Comparison of ENCODE assay signal across 1 cellular context in genomic region chr11:64804346-64805210, GRCh38.
TF ChIP-seq lines count a peak whose summit lies in the region.

No MANE protein-coding gene starts in this region.

TF ChIP-seq in GM12878, 131 proteins besides CTCF, POLR2A, EP300 and RAD21:
- no peak for TF ChIP-seq MYC (IDR thresholded peaks at IDR 0.05; ENCODE audit: insufficient read depth, insufficient read length, insufficient replicate concordance, low read length, severe bottlenecking)
- no peak for TF ChIP-seq WRNIP1 (IDR thresholded peaks at IDR 0.05; ENCODE audit: borderline replicate concordance, low read depth, low read length)
- TF ChIP-seq ZNF592 (IDR thresholded peaks at IDR 0.05): no peak
- TF ChIP-seq TBL1XR1 (IDR thresholded peaks at IDR 0.05; ENCODE audit: low read depth, low read length): no peak
- TF ChIP-seq HDAC6 (IDR thresholded peaks at IDR 0.05; ENCODE audit: unreplicated experiment): no peak
- no peak for TF ChIP-seq BACH1 (IDR thresholded peaks at IDR 0.05; ENCODE audit: borderline replicate concordance)
- TF ChIP-seq USF2 (IDR thresholded peaks at IDR 0.05; ENCODE audit: borderline replicate concordance, low read depth, low read length): no peak
- TF ChIP-seq RAD51 (IDR thresholded peaks at IDR 0.05): no peak
- no peak for TF ChIP-seq MYB (IDR thresholded peaks at IDR 0.05; ENCODE audit: borderline replicate concordance, low read depth, low read length)
- no peak for TF ChIP-seq PAX5 (IDR thresholded peaks at IDR 0.05; ENCODE audit: borderline replicate concordance, low read depth, low read length)
- TF ChIP-seq SKIL (IDR thresholded peaks at IDR 0.05; ENCODE audit: low read depth, poor library complexity, severe bottlenecking): no peak
- no peak for TF ChIP-seq SMC3 (IDR thresholded peaks at IDR 0.05; ENCODE audit: borderline replicate concordance, low read length)
- no peak for TF ChIP-seq RB1 (IDR thresholded peaks at IDR 0.05; ENCODE audit: borderline replicate concordance)
- TF ChIP-seq PML (IDR thresholded peaks at IDR 0.05; ENCODE audit: low read length): no peak
- no peak for TF ChIP-seq PKNOX1 (IDR thresholded peaks at IDR 0.05)
- TF ChIP-seq MTA2 (IDR thresholded peaks at IDR 0.05; ENCODE audit: low read depth): no peak
- no peak for TF ChIP-seq BMI1 (IDR thresholded peaks at IDR 0.05; ENCODE audit: borderline replicate concordance)
